ENCODE assay signal across 1 cellular context in genomic region chr6:7697820-7698623, GRCh38.
TF ChIP-seq lines count a peak whose summit lies in the region.

No MANE protein-coding gene starts in this region.

TF ChIP-seq in HepG2, 621 proteins besides CTCF, POLR2A, EP300 and RAD21 (continued from another document and continues in another):
- TF ChIP-seq CSRNP2 (CRISPR knock-in tag; conservative IDR thresholded peaks at IDR 0.05; ENCODE audit: low read depth), result no peak
- TF ChIP-seq NAIF1 (CRISPR knock-in tag; IDR thresholded peaks at IDR 0.05; ENCODE audit: borderline replicate concordance), result 0 out of 2 replicates have a peak, but pooled peaks have one; percentile 43
- TF ChIP-seq ZNF251 (CRISPR knock-in tag; IDR thresholded peaks at IDR 0.05), result no peak
- peak; percentile 63; the same call in 1 of the 2 replicates for TF ChIP-seq FOXJ3 (CRISPR knock-in tag; IDR thresholded peaks at IDR 0.05; ENCODE audit: borderline replicate concordance)
- no peak for TF ChIP-seq HOXA3 (CRISPR knock-in tag; IDR thresholded peaks at IDR 0.05)
- TF ChIP-seq ZNF512 (CRISPR knock-in tag; IDR thresholded peaks at IDR 0.05), result no peak
- no peak for TF ChIP-seq MAFG (CRISPR knock-in tag; IDR thresholded peaks at IDR 0.05)
- 0 out of 2 replicates have a peak, but pooled peaks have one; percentile 86 for TF ChIP-seq DNMT3B (CRISPR knock-in tag; conservative IDR thresholded peaks at IDR 0.05)
- no peak for TF ChIP-seq CENPBD1 (CRISPR knock-in tag; IDR thresholded peaks at IDR 0.05; ENCODE audit: borderline replicate concordance, low read depth)
- TF ChIP-seq PBX3 (CRISPR knock-in tag; IDR thresholded peaks at IDR 0.05; ENCODE audit: borderline replicate concordance), result no peak
- TF ChIP-seq RBAK (CRISPR knock-in tag; IDR thresholded peaks at IDR 0.05), result no peak
- TF ChIP-seq ZBTB7A (CRISPR knock-in tag; IDR thresholded peaks at IDR 0.05), result no peak
- TF ChIP-seq HDAC6 (IDR thresholded peaks at IDR 0.05; ENCODE audit: low read depth, low read length), result no peak
- TF ChIP-seq SRSF4 (IDR thresholded peaks at IDR 0.05; ENCODE audit: low read depth, low read length, poor library complexity, severe bottlenecking), result no peak
- TF ChIP-seq HNRNPK (IDR thresholded peaks at IDR 0.05; ENCODE audit: low read depth, low read length, poor library complexity, severe bottlenecking), result peak; percentile 35
- TF ChIP-seq PREB (CRISPR knock-in tag; IDR thresholded peaks at IDR 0.05), result no peak
- no peak for TF ChIP-seq NFYB (CRISPR knock-in tag; IDR thresholded peaks at IDR 0.05)
- peak; percentile 83 for TF ChIP-seq ZBTB25 (CRISPR knock-in tag; IDR thresholded peaks at IDR 0.05)
- no peak for TF ChIP-seq ZBTB2 (CRISPR knock-in tag; IDR thresholded peaks at IDR 0.05; ENCODE audit: low read depth)
- TF ChIP-seq FIP1L1 (IDR thresholded peaks at IDR 0.05; ENCODE audit: borderline replicate concordance, insufficient read depth, low read depth, low read length), result no peak
- TF ChIP-seq ZNF646 (CRISPR knock-in tag; IDR thresholded peaks at IDR 0.05), result no peak
- no peak for TF ChIP-seq AGO1 (IDR thresholded peaks at IDR 0.05; ENCODE audit: low read depth, low read length, poor library complexity, severe bottlenecking)
- no peak for TF ChIP-seq KDM6A (CRISPR knock-in tag; IDR thresholded peaks at IDR 0.05; ENCODE audit: low read depth)
- peak; percentile 92 for TF ChIP-seq ZBTB21 (CRISPR knock-in tag; IDR thresholded peaks at IDR 0.05)
- TF ChIP-seq SYNCRIP (IDR thresholded peaks at IDR 0.05; ENCODE audit: insufficient read depth, low read depth, low read length), result no peak
- TF ChIP-seq DZIP1 (CRISPR knock-in tag; IDR thresholded peaks at IDR 0.05), result no peak
- TF ChIP-seq HES4 (CRISPR knock-in tag; IDR thresholded peaks at IDR 0.05; ENCODE audit: borderline replicate concordance), result no peak
